8 cellular contexts compared by ENCODE assay signal in the genomic region with DNA sequence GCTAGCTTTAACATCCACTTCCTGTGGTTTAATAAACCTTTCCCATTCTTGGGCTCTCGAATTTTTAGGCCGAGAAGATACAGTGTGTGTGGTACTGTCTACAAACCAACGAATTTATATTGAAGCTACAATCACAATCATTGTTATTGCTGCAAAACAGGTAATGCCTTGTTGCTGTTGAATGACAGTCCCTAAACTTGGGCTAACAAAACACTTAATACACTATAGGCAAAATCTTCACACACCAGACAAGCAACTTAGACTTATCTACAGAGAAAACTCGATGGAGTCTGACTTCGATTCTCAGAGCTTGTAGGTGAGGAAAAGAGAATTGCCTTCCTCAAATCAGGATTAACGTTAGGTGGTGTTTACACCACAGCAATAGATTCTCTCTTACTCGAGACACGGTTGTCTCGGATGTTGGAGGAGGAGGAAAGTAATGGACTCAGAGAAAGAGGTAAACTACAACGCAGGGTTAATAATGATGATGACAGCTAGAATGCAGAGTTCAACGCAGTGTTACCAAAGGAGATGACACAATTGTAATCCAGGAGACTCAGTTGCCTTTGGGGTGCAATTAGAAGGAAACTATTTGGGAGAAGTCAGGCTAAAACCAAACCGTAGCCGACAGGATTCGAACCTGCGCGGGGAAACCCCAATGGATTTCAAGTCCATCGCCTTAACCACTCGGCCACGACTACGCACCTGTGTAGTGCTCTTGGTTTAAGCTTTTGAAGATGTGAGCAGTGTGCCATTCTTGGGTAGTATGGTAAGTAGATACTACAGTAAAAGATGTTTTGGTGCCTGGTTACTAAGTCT. TPM values are rescaled to one million over a fixed set of nuclear protein-coding genes. Genes with fewer than 3 reads are reported as not detected.
DNase-seq lines count a peak whose midpoint lies in the region; ATAC-seq, FAIRE-seq and TF ChIP-seq lines count a peak whose summit lies in the region.

No MANE protein-coding gene starts in this region.

- POLR2A ChIA-PET in activated CD4-positive, alpha-beta memory T cell treated with anti-CD3 and anti-CD28 coated beads for 36 hours (lab: Charles Lee), result interaction anchor here (1.1 to 3.0 kb wide), 3 partner anchors 13 to 26 kb away, joined by 3 to 10 read pairs (median 4); no protein-coding TSS in a partner anchor

- no peak overlapping the region for H3K27ac ChIP-seq in kidney (ENCODE audit: low read depth in 2 of 2, low read length in 2 of 2)

- H3K36me3 Mint-ChIP-seq in activated CD4-positive, alpha-beta memory T cell treated with anti-CD3 and anti-CD28 coated beads for 36 hours, result peaks cover 2% of the 10 kb centered on the region

- peaks cover 16% of the 10 kb centered on the region for H3K27me3 Mint-ChIP-seq in activated CD4-positive, alpha-beta memory T cell treated with anti-CD3 and anti-CD28 coated beads for 36 hours

- FAIRE-seq in kidney (lab: Jason Lieb, UNC), result no peak

- CTCF ChIA-PET in activated CD4-positive, alpha-beta memory T cell treated with anti-CD3 and anti-CD28 coated beads for 36 hours (lab: Charles Lee), result interaction anchor here (0.8 to 4.4 kb wide), 4 partner anchors 13 to 378 kb away, joined by 3 to 18 read pairs (median 7); no protein-coding TSS in a partner anchor

- H3K27ac Mint-ChIP-seq in activated CD4-positive, alpha-beta memory T cell treated with anti-CD3 and anti-CD28 coated beads for 36 hours, result peak overlapping the region; percentile 5

- DNase-seq in NCI-H2227 treated with DMSO at 0.1 percent for 48 hours (lab: John Stamatoyannopoulos, UW), result peak; percentile 78
- peak; percentile 78 for DNase-seq in activated CD4-positive, alpha-beta memory T cell treated with anti-CD3 and anti-CD28 coated beads for 36 hours
- peak; percentile 51 for DNase-seq in fibroblast of gingiva (ENCODE audit: low read depth)
- peak; percentile 50 to 65 for DNase-seq in stimulated activated CD4-positive, alpha-beta T cell treated with anti-CD3 and anti-CD28 coated beads, Interleukin-2, amount 100 ng/mL, for 24 hours
- no peak for DNase-seq in kidney
- no peak for DNase-seq in SKM-1 (lab: John Stamatoyannopoulos, UW; ENCODE audit: unreplicated experiment)

- TF ChIP-seq CTCF in kidney (IDR thresholded peaks at IDR 0.05; ENCODE audit: borderline replicate concordance, extremely low read depth, insufficient read depth), result no peak

- no peaks in the 10 kb centered on the region for H3K9me3 ChIP-seq in kidney (ENCODE audit: control insufficient read depth in 1 of 2, low read length in 2 of 2)

- H3K9ac ChIP-seq in kidney (ENCODE audit: low read length in 2 of 2), result no peak overlapping the region

- H3K4me3 Mint-ChIP-seq in activated CD4-positive, alpha-beta memory T cell treated with anti-CD3 and anti-CD28 coated beads for 36 hours, result peak overlapping the region; percentile 34

- no peak overlapping the region for H3K4me3 ChIP-seq in kidney (ENCODE audit: low read length in 2 of 2)

- ATAC-seq in GM18520 (IDR thresholded peaks at IDR 0.05; ENCODE audit: unreplicated experiment), result peak; percentile 39
- no peak for ATAC-seq in HG03378 (IDR thresholded peaks at IDR 0.05; ENCODE audit: unreplicated experiment)

- no peaks in the 10 kb centered on the region for H3K9me3 Mint-ChIP-seq in activated CD4-positive, alpha-beta memory T cell treated with anti-CD3 and anti-CD28 coated beads for 36 hours

- H3K4me1 Mint-ChIP-seq in activated CD4-positive, alpha-beta memory T cell treated with anti-CD3 and anti-CD28 coated beads for 36 hours (ENCODE audit: low read depth), result peaks cover 26% of the 10 kb centered on the region

- no peaks in the 10 kb centered on the region for H3K36me3 ChIP-seq in kidney (ENCODE audit: control insufficient read depth in 1 of 2, insufficient read depth in 2 of 2, low read length in 2 of 2)

- H3K4me1 ChIP-seq in kidney (ENCODE audit: control insufficient read depth in 1 of 2, insufficient read depth in 1 of 2, low read depth in 1 of 2, low read length in 2 of 2), result peaks cover 0 to 2% of the 10 kb centered on the region in 2 donors

- intact Hi-C loops in activated CD4-positive, alpha-beta memory T cell treated with anti-CD3 and anti-CD28 coated beads for 36 hours (cut with micrococcal nuclease), result loop anchor here (10.0 kb wide), 2 partner anchors 389 to 971 kb away; partner anchors contain the start of gene HMGN4
- intact Hi-C loops in kidney (cut with DNase I), result no loop called here

RNA-seq across cellular contexts. Expression of gene ZNF184, which starts 32.5 kb away (rescaled TPM):
- total RNA-seq in activated CD4-positive, alpha-beta memory T cell treated with anti-CD3 and anti-CD28 coated beads for 36 hours, result 10 to 100 TPM; 12.2 to 12.7 TPM
- total RNA-seq in kidney, result 8.0 TPM
- polyA plus RNA-seq in kidney (ENCODE audit: insufficient read depth, low read depth, low replicate concordance), result 4.4 TPM

Comparison
In these comparisons a context has a peak if more than half of its experiments do, and no peak if none do; other contexts are left out.
1. DNase-seq: peak in NCI-H2227 treated with DMSO at 0.1 percent for 48 hours (single experiment), activated CD4-positive, alpha-beta memory T cell treated with anti-CD3 and anti-CD28 coated beads for 36 hours (single experiment), fibroblast of gingiva (single experiment) and stimulated activated CD4-positive, alpha-beta T cell treated with anti-CD3 and anti-CD28 coated beads, Interleukin-2, amount 100 ng/mL, for 24 hours (2 of 2); none in kidney (single experiment) and SKM-1 (single experiment).